ENCODE assay signal across 28 cellular contexts in genomic region chr13:33725340-33725739, GRCh38.
"Had no signal": no experiment of that assay in that cellular context is flagged by ENCODE, and none has a peak within 500 bp of the region (broad histone marks: within the 10 kb centered on the region; RNA-seq: fewer than 3 reads in every experiment).

No MANE protein-coding gene starts in this region.

- ATAC-seq: heart right ventricle; naive thymus-derived CD8-positive, alpha-beta T cell; pancreas; right cardiac atrium; sciatic nerve; stimulated activated effector memory CD8-positive, alpha-beta T cell treated with anti-CD3 and anti-CD28 coated beads, Interleukin-12 subunit alpha, Interleukin-12 subunit beta, amount 100 ng/mL, for 72 hours had no signal

- H3K9me3 Mint-ChIP-seq: naive thymus-derived CD8-positive, alpha-beta T cell; stimulated activated effector memory CD8-positive, alpha-beta T cell treated with anti-CD3 and anti-CD28 coated beads, Interleukin-12 subunit alpha, Interleukin-12 subunit beta, amount 100 ng/mL, for 72 hours; stimulated activated naive CD8-positive, alpha-beta T cell treated with anti-CD3 and anti-CD28 coated beads, Interleukin-15, Interleukin-2, amounts not matched to agents 100 ng/mL and 50 ng/mL, for 24 hours had no signal

- DNase-seq: heart right ventricle; islet precursor cell; mammary epithelial cell; mesenchymal stem cell; naive thymus-derived CD8-positive, alpha-beta T cell; nucleus accumbens; pancreas; posterior cingulate gyrus; retina; right cardiac atrium; stimulated activated CD4-positive, alpha-beta T cell treated with anti-CD3 and anti-CD28 coated beads, Interleukin-12 subunit alpha, Interleukin-12 subunit beta, amount 100 ng/mL, for 4 hours; stimulated activated CD4-positive, alpha-beta T cell treated with anti-CD3 and anti-CD28 coated beads, Interleukin-15, amount 100 ng/mL, for 24 hours; stimulated activated CD4-positive, alpha-beta T cell treated with anti-CD3 and anti-CD28 coated beads, Interleukin-2, amount 100 ng/mL, for 24 hours; stimulated activated CD4-positive, alpha-beta T cell treated with anti-CD3 and anti-CD28 coated beads, Interleukin-4, amount 100 ng/mL, for 1 hour; stimulated activated naive CD4-positive, alpha-beta T cell; tibial artery; trophoblast cell; uterus had no signal

- H3K36me3 Mint-ChIP-seq: naive thymus-derived CD8-positive, alpha-beta T cell; stimulated activated effector memory CD8-positive, alpha-beta T cell treated with anti-CD3 and anti-CD28 coated beads, Interleukin-12 subunit alpha, Interleukin-12 subunit beta, amount 100 ng/mL, for 72 hours had no signal

- H3K4me3 Mint-ChIP-seq: naive thymus-derived CD8-positive, alpha-beta T cell; nephron; neural crest cell; stimulated activated effector memory CD8-positive, alpha-beta T cell treated with anti-CD3 and anti-CD28 coated beads, Interleukin-12 subunit alpha, Interleukin-12 subunit beta, amount 100 ng/mL, for 72 hours; stimulated activated naive CD8-positive, alpha-beta T cell treated with anti-CD3 and anti-CD28 coated beads, Interleukin-15, Interleukin-2, amounts not matched to agents 100 ng/mL and 50 ng/mL, for 24 hours had no signal

- H3K36me3 ChIP-seq: heart right ventricle, pancreas, prostate gland, suprapubic skin, thoracic aorta, tibial artery, uterus had no signal

- H3K27me3 Mint-ChIP-seq: naive thymus-derived CD8-positive, alpha-beta T cell; stimulated activated naive CD8-positive, alpha-beta T cell treated with anti-CD3 and anti-CD28 coated beads, Interleukin-15, Interleukin-2, amounts not matched to agents 100 ng/mL and 50 ng/mL, for 24 hours had no signal

- H3K27me3 ChIP-seq: heart right ventricle, hepatocyte, pancreas, suprapubic skin, tibial artery, uterus had no signal

- H3K27ac ChIP-seq: pancreas, prostate gland, suprapubic skin, thoracic aorta, tibial artery had no signal

- H3K27ac Mint-ChIP-seq: naive thymus-derived CD8-positive, alpha-beta T cell; stimulated activated effector memory CD8-positive, alpha-beta T cell treated with anti-CD3 and anti-CD28 coated beads, Interleukin-12 subunit alpha, Interleukin-12 subunit beta, amount 100 ng/mL, for 72 hours; stimulated activated naive CD8-positive, alpha-beta T cell treated with anti-CD3 and anti-CD28 coated beads, Interleukin-15, Interleukin-2, amounts not matched to agents 100 ng/mL and 50 ng/mL, for 24 hours had no signal

- H3K9me3 ChIP-seq: pancreas, prostate gland, suprapubic skin, thoracic aorta, tibial artery, uterus had no signal

- H3K4me1 ChIP-seq: prostate gland had no signal

- H3K4me3 ChIP-seq: heart right ventricle, hepatocyte, pancreas, prostate gland, skin epidermis, suprapubic skin, thoracic aorta, tibial artery, uterus had no signal
